ENCODE assay signal across 1 cellular context in genomic region chr17:57747221-57748017, GRCh38.
TF ChIP-seq lines count a peak whose summit lies in the region.

No MANE protein-coding gene starts in this region.

TF ChIP-seq in HEK293, 187 proteins besides CTCF, POLR2A, EP300 and RAD21 (continued from another document):
- TF ChIP-seq OVOL3 (tag by site-specific recombination; IDR thresholded peaks at IDR 0.05) (no peak), ZBTB49 (tag by site-specific recombination; IDR thresholded peaks at IDR 0.05; ENCODE audit: low read depth) (no peak), SCRT2 (tag by site-specific recombination; IDR thresholded peaks at IDR 0.05) (peak; percentile 88), ZBTB44 (tag by site-specific recombination; IDR thresholded peaks at IDR 0.05) (0 out of 2 replicates have a peak, but pooled peaks have one; percentile 7)
